In the genomic region with DNA sequence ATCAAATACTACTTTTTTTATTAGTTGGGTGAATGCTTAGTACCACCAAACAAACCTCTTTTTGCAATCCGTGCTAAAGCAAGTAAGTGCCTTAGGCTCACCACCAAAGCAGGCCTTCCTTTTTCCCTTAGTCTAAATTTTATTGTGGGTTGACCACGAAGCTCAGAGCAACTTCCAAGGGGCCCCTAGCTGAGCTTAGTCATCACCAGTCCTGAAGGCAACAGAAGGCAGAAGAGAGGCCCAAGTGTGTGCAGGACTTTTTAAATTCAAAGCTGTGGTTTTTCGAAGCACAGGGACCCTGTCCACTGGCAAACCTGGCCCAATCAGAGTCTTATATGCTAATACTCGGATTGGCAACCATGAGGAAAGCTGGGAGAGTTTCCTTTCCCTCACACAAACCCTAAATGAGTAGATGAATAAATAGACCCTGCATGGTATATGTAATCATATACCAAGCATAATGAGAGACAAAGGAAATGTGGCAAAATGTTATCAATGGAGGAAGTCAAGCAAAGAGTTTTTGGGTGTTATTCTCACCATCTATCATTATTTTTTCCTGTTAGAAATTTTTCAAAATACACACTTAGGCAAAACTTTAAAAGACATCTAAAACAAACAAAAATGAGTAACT, we compare ENCODE assay signal across 14 cellular contexts.
DNase-seq lines count a peak whose midpoint lies in the region; ATAC-seq and TF ChIP-seq lines count a peak whose summit lies in the region.
"Had no signal": no experiment of that assay in that cellular context is flagged by ENCODE, and none has a peak within 500 bp of the region (broad histone marks: within the 10 kb centered on the region; RNA-seq: fewer than 3 reads in every experiment).

No MANE protein-coding gene starts in this region.

- WGBS in SK-N-SH (ENCODE audit: low lambda C conversion rate), result 63% methylated on average over 4 of the region's 4 CpGs

- H3K9me3 ChIP-seq in SK-N-SH, result no peaks in the 10 kb centered on the region
- no peaks in the 10 kb centered on the region for H3K9me3 ChIP-seq in fibroblast of lung (ENCODE audit: control insufficient read depth, insufficient read depth, low read depth, low read length)
- H3K9me3 ChIP-seq: breast epithelium had no signal

- H3K4me3 ChIP-seq in SK-N-SH (ENCODE audit: low read depth in 2 of 2, low read length in 1 of 2) (no peak overlapping the region), fibroblast of lung (replicated peaks in 1 of 4; ENCODE audit: control extremely low read depth in 1 of 4, insufficient read depth in 1 of 4, low read depth in 3 of 4, low read length in 4 of 4) (no peak overlapping the region)
- H3K4me3 ChIP-seq: breast epithelium had no signal

- no peaks in the 10 kb centered on the region for H3K9me3 Mint-ChIP-seq in activated T-cell treated with anti-CD3 and anti-CD28 coated beads, Interleukin-2, amount 50 U/mL, for 4 hours
- no peaks in the 10 kb centered on the region for H3K9me3 Mint-ChIP-seq in stimulated activated naive CD8-positive, alpha-beta T cell treated with anti-CD3 and anti-CD28 coated beads, Interleukin-15, amount 100 ng/mL, for 72 hours
- H3K9me3 Mint-ChIP-seq: neural crest cell had no signal

- H3K79me2 ChIP-seq in SK-N-SH (ENCODE audit: insufficient read depth) (no peaks in the 10 kb centered on the region), fibroblast of lung (ENCODE audit: control insufficient read depth, insufficient read depth, low read length) (no peaks in the 10 kb centered on the region)

- H4K20me1 ChIP-seq in SK-N-SH (ENCODE audit: insufficient read depth), result no peaks in the 10 kb centered on the region
- H4K20me1 ChIP-seq in fibroblast of lung (ENCODE audit: control insufficient read depth, extremely low read depth, insufficient read depth, low read length), result no peaks in the 10 kb centered on the region

- H3K4me2 ChIP-seq in SK-N-SH (no peak overlapping the region), fibroblast of lung (ENCODE audit: extremely low read depth, insufficient read depth, low read length) (no peak overlapping the region)

- H3K4me1 ChIP-seq in SK-N-SH (ENCODE audit: control insufficient read depth in 1 of 2, insufficient read depth in 2 of 2, low read depth in 1 of 2, low read length in 1 of 2), result peaks cover 0 to 8% of the 10 kb centered on the region in 2 experiments; a peak in 2 of 4 replicates
- H3K4me1 ChIP-seq in fibroblast of lung (ENCODE audit: control insufficient read depth, extremely low read depth, insufficient read depth, low read length), result no peaks in the 10 kb centered on the region
- H3K4me1 ChIP-seq: breast epithelium had no signal

- no peak overlapping the region for H3K27ac ChIP-seq in SK-N-SH (ENCODE audit: low read depth in 2 of 2, low read length in 1 of 2)
- no peak overlapping the region for H3K27ac ChIP-seq in fibroblast of lung (ENCODE audit: insufficient read depth, low read length)
- H3K27ac ChIP-seq: breast epithelium had no signal

- no peak overlapping the region for H3K4me3 Mint-ChIP-seq in activated T-cell treated with anti-CD3 and anti-CD28 coated beads, Interleukin-2, amount 50 U/mL, for 4 hours
- peak overlapping the region; percentile 45 to 53 for H3K4me3 Mint-ChIP-seq in stimulated activated naive CD8-positive, alpha-beta T cell treated with anti-CD3 and anti-CD28 coated beads, Interleukin-15, amount 100 ng/mL, for 72 hours
- H3K4me3 Mint-ChIP-seq: neural crest cell had no signal

- no peak for DNase-seq in activated T-cell treated with anti-CD3 and anti-CD28 coated beads, Interleukin-2, amount 50 U/mL, for 4 hours
- DNase-seq in activated T-cell treated with anti-CD3 and anti-CD28 coated beads for 4 hours (no peak), SK-N-SH (no peak), fibroblast of lung (ENCODE audit: low read depth in 2 of 2) (peak; percentile 38 to 87), NCI-H2029 (lab: John Stamatoyannopoulos, UW) (no peak)
- no peak for DNase-seq in stimulated activated naive CD8-positive, alpha-beta T cell treated with anti-CD3 and anti-CD28 coated beads, Interleukin-15, amount 100 ng/mL, for 72 hours
- DNase-seq: AML-193, NCI-H2029 treated with DMSO at 0.1 percent for 48 hours, OCI-M1, small intestine had no signal

- TF ChIP-seq CTCF in SK-N-SH (IDR thresholded peaks at IDR 0.05), result no peak
- no peak for TF ChIP-seq CTCF in fibroblast of lung (conservative IDR thresholded peaks at IDR 0.05 in 1 of 2, IDR thresholded peaks at IDR 0.05 in 1 of 2; ENCODE audit: low read depth in 1 of 2, low read length in 2 of 2)

- CTCF ChIA-PET in SK-N-SH (lab: Yijun Ruan, JAX), result no interaction called here

- no peak overlapping the region for H3K27ac Mint-ChIP-seq in stimulated activated naive CD8-positive, alpha-beta T cell treated with anti-CD3 and anti-CD28 coated beads, Interleukin-15, amount 100 ng/mL, for 72 hours

- H3K36me3 ChIP-seq in SK-N-SH (replicated peaks in 1 of 2; ENCODE audit: control insufficient read depth in 1 of 2, insufficient read depth in 2 of 2, low read length in 1 of 2), result no peaks in the 10 kb centered on the region
- H3K36me3 ChIP-seq in fibroblast of lung (ENCODE audit: control insufficient read depth, insufficient read depth, low read length), result no peaks in the 10 kb centered on the region
- H3K36me3 ChIP-seq: breast epithelium had no signal

- H3F3A ChIP-seq in SK-N-SH (replicated peaks; ENCODE audit: insufficient read depth), result no peaks in the 10 kb centered on the region

- peak; percentile 33 to 36 for ATAC-seq in activated T-cell treated with anti-CD3 and anti-CD28 coated beads, Interleukin-2, amount 50 U/mL, for 4 hours
- ATAC-seq in stimulated activated naive CD8-positive, alpha-beta T cell treated with anti-CD3 and anti-CD28 coated beads, Interleukin-15, amount 100 ng/mL, for 72 hours, result peak; percentile 50
- ATAC-seq in HG03354 (IDR thresholded peaks at IDR 0.05; ENCODE audit: poor library complexity, severe bottlenecking, unreplicated experiment) (no peak), GM18511 (IDR thresholded peaks at IDR 0.05; ENCODE audit: unreplicated experiment) (no peak)

- POLR2A ChIA-PET in SK-N-SH (lab: Yijun Ruan, JAX), result no interaction called here

- no peak overlapping the region for H3K9ac ChIP-seq in SK-N-SH
- no peak overlapping the region for H3K9ac ChIP-seq in fibroblast of lung (ENCODE audit: insufficient read depth, low read length)

- peak in 1 of 2 experiments; percentile 34; a peak in 1 of 4 replicates for TF ChIP-seq EP300 in SK-N-SH (IDR thresholded peaks at IDR 0.05; ENCODE audit: borderline replicate concordance in 1 of 2, low read depth in 1 of 2, low read length in 1 of 2)

- H2AFZ ChIP-seq in SK-N-SH (ENCODE audit: low read depth) (no peak overlapping the region), fibroblast of lung (ENCODE audit: low read length) (no peak overlapping the region)

- no peaks in the 10 kb centered on the region for H3K36me3 Mint-ChIP-seq in activated T-cell treated with anti-CD3 and anti-CD28 coated beads, Interleukin-2, amount 50 U/mL, for 4 hours (ENCODE audit: insufficient read depth)

- H3K4me1 Mint-ChIP-seq in activated T-cell treated with anti-CD3 and anti-CD28 coated beads, Interleukin-2, amount 50 U/mL, for 4 hours (ENCODE audit: low read depth), result peaks cover 34% of the 10 kb centered on the region
- H3K4me1 Mint-ChIP-seq in stimulated activated naive CD8-positive, alpha-beta T cell treated with anti-CD3 and anti-CD28 coated beads, Interleukin-15, amount 100 ng/mL, for 72 hours, result peaks cover 46% of the 10 kb centered on the region

- H3K9me2 ChIP-seq in SK-N-SH, result no peaks in the 10 kb centered on the region

- H3K27me3 ChIP-seq in SK-N-SH (ENCODE audit: insufficient read depth) (no peaks in the 10 kb centered on the region), fibroblast of lung (ENCODE audit: control insufficient read depth, insufficient read depth, low read length) (no peaks in the 10 kb centered on the region)
- H3K27me3 ChIP-seq: breast epithelium had no signal

- TF ChIP-seq RAD21 in SK-N-SH (IDR thresholded peaks at IDR 0.05; ENCODE audit: low read length), result no peak

- peaks cover 2% of the 10 kb centered on the region for H3K27me3 Mint-ChIP-seq in activated T-cell treated with anti-CD3 and anti-CD28 coated beads, Interleukin-2, amount 50 U/mL, for 4 hours (ENCODE audit: low read depth)
- H3K27me3 Mint-ChIP-seq in stimulated activated naive CD8-positive, alpha-beta T cell treated with anti-CD3 and anti-CD28 coated beads, Interleukin-15, amount 100 ng/mL, for 72 hours, result peaks cover 9% of the 10 kb centered on the region

TF ChIP-seq in SK-N-SH, 30 proteins besides CTCF, POLR2A, EP300 and RAD21:
- TF ChIP-seq NRF1 (IDR thresholded peaks at IDR 0.05; ENCODE audit: low read depth, low read length) (no peak), JUND (IDR thresholded peaks at IDR 0.05) (0 out of 2 replicates have a peak, but pooled peaks have one; percentile 16), TCF12 (IDR thresholded peaks at IDR 0.05) (peak; percentile 35; the same call in 1 of the 2 replicates), CHD2 (IDR thresholded peaks at IDR 0.05; ENCODE audit: low read length, partially characterized antibody) (no peak), FOSL2 (IDR thresholded peaks at IDR 0.05; ENCODE audit: borderline replicate concordance, low read depth) (peak; percentile 56; the same call in 1 of the 2 replicates)
- TF ChIP-seq, protein P1, sequence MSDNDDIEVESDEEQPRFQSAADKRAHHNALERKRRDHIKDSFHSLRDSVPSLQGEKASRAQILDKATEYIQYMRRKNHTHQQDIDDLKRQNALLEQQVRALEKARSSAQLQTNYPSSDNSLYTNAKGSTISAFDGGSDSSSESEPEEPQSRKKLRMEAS (IDR thresholded peaks at IDR 0.05; ENCODE audit: low read depth), result 0 out of 2 replicates have a peak, but pooled peaks have one; percentile 32

Comparison
In these comparisons a context has a peak if more than half of its experiments do, and no peak if none do; other contexts are left out.
1. ATAC-seq: peak in activated T-cell treated with anti-CD3 and anti-CD28 coated beads, Interleukin-2, amount 50 U/mL, for 4 hours (2 of 2) and stimulated activated naive CD8-positive, alpha-beta T cell treated with anti-CD3 and anti-CD28 coated beads, Interleukin-15, amount 100 ng/mL, for 72 hours (single experiment); none in HG03354 (single experiment) and GM18511 (single experiment).
2. DNase-seq: peak in fibroblast of lung (2 of 2); none in activated T-cell treated with anti-CD3 and anti-CD28 coated beads, Interleukin-2, amount 50 U/mL, for 4 hours (single experiment), activated T-cell treated with anti-CD3 and anti-CD28 coated beads for 4 hours (single experiment), SK-N-SH (single experiment), stimulated activated naive CD8-positive, alpha-beta T cell treated with anti-CD3 and anti-CD28 coated beads, Interleukin-15, amount 100 ng/mL, for 72 hours (0 of 2) and NCI-H2029 (single experiment).